Comparison of ENCODE assay signal across 7 cellular contexts in the genomic region with DNA sequence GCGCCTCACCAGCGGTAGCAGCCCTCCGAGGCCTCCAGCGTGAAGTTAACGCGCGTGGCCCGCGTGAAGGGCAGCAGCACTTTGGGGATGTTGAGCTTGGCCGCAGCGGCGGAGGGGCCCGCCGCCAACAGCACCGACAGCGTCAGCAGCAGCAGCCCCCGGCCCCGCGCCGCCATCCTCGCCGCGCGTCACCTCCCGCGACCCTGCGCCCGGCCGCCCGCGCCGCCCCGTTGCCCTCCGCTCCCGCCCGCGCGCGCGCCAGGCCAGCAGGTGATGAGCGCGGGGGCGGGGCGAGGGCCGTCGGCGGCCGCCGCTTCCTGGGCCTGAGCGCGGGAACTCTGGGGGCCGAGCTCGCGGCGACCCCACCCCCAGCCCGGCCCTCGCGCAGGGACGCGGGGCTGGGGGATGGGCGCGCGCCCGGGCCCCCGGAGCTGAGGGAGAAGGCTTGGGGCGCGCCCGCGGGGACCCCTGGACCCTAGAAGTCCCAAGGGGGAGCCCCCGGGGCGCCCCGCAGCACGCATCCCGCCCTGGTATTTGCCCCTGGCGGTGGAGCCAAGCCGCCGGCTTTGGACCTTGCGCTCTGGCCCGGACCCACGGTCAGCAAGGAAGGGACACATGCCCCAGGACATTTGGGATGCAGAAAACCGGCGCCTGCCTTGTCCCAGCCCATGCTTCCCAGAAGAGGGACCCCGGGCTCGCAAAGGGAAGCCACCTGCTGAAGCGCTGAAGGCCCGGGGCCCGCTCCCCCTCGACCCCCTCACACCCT. TPM values are rescaled to one million over a fixed set of nuclear protein-coding genes. Genes with fewer than 3 reads are reported as not detected.
DNase-seq lines count a peak whose midpoint lies in the region; ATAC-seq, FAIRE-seq and TF ChIP-seq lines count a peak whose summit lies in the region.

A gene (minus strand): TSS at position 272 of the 766 bp plus-strand sequence. CDS start 96 bp downstream, at position 176.

- no peaks in the 10 kb centered on the region for H3K36me3 Mint-ChIP-seq in nephron progenitor cell (ENCODE audit: low read depth)

- no peak for TF ChIP-seq POLR2A in H1 (IDR thresholded peaks at IDR 0.05; ENCODE audit: control extremely low read depth in 1 of 2, low read depth in 2 of 2, low read length in 2 of 2)

- DNase-seq in GM18507 (ENCODE audit: extremely low spot score, insufficient read length, low read depth) (peak; percentile 76), NCI-H1048 (lab: John Stamatoyannopoulos, UW) (peak; percentile 38), H1 (ENCODE audit: low read depth in 1 of 2, low spot score in 2 of 2) (peak in 1 of 2 experiments; percentile 79), nephron progenitor cell (peak; percentile 85), tibial artery (no peak)
- DNase-seq in activated CD4-positive, alpha-beta T cell treated with anti-CD3 and anti-CD28 coated beads for 48 hours: peak; percentile 77

- H3K27ac Mint-ChIP-seq in nephron progenitor cell: no peak within 1 kb of the TSS

- H3K9ac ChIP-seq in H1 (replicated peaks in 1 of 4; ENCODE audit: extremely low read depth in 1 of 4, low read depth in 3 of 4, low read length in 3 of 4): peak within 1 kb of the TSS; percentile 62 to 87 (median 68); a peak in 6 of 7 replicates

- peak within 1 kb of the TSS; percentile 55 to 85 (median 72) for H3K4me3 ChIP-seq in H1 (ENCODE audit: extremely low read depth in 1 of 4, insufficient read depth in 2 of 4, low read depth in 3 of 4, low read length in 4 of 4)
- H3K4me3 ChIP-seq in tibial artery: peak within 1 kb of the TSS; percentile 41 to 55

- H2BK5ac ChIP-seq in H1 (ENCODE audit: low read depth, low read length): peak within 1 kb of the TSS; percentile 40; the same call in 1 of the 2 replicates

- no peak for TF ChIP-seq RAD21 in H1 (IDR thresholded peaks at IDR 0.05 in 1 of 2, conservative IDR thresholded peaks at IDR 0.05 in 1 of 2; ENCODE audit: low read depth in 2 of 2, low read length in 2 of 2)

- H3K79me2 ChIP-seq in H1 (ENCODE audit: control insufficient read depth in 1 of 2, insufficient read depth in 2 of 2, low read length in 2 of 2): peaks cover 0 to 42% of the 10 kb centered on the region in 2 experiments; a peak in 3 of 4 replicates

- peaks cover 0 to 8% (median 0%) of the 10 kb centered on the region in 4 experiments; a peak in 4 of 7 replicates for H3K27me3 ChIP-seq in H1 (replicated peaks in 1 of 4; ENCODE audit: control insufficient read depth in 3 of 4, extremely low read depth in 1 of 4, insufficient read depth in 3 of 4, low read length in 3 of 4)
- H3K27me3 ChIP-seq in tibial artery: peaks cover 0 to 18% of the 10 kb centered on the region in 2 donors

- peak within 1 kb of the TSS; percentile 96 for H4K8ac ChIP-seq in H1 (ENCODE audit: extremely low read depth, insufficient read depth, low read length)

- peak within 1 kb of the TSS; percentile 71 for H3K56ac ChIP-seq in H1 (replicated peaks; ENCODE audit: insufficient read length, low read depth, low read length)

- peak within 1 kb of the TSS; percentile 80 for H3K4me3 Mint-ChIP-seq in nephron progenitor cell

- peak within 1 kb of the TSS; percentile 82; the same call in 1 of the 2 replicates for H2BK12ac ChIP-seq in H1 (ENCODE audit: low read depth, low read length)

- peak within 1 kb of the TSS; percentile 88; the same call in 1 of the 2 replicates for H2BK15ac ChIP-seq in H1 (ENCODE audit: low read length)

- FAIRE-seq in GM18507 (lab: Jason Lieb, UNC): no peak
- FAIRE-seq in H1 (lab: Jason Lieb, UNC): no peak

- TF ChIP-seq CTCF in H1 (IDR thresholded peaks at IDR 0.05; ENCODE audit: control extremely low read depth in 1 of 3, insufficient read depth in 1 of 3, low read depth in 1 of 3, low read length in 3 of 3) (no peak), nephron progenitor cell (IDR thresholded peaks at IDR 0.05) (no peak), tibial artery (IDR thresholded peaks at IDR 0.05) (no peak)

- no peak within 1 kb of the TSS for H3K14ac ChIP-seq in H1 (ENCODE audit: insufficient read length)

- 7% methylated on average over 27 of the region's 88 CpGs; no CpG with 5 or more reads in 1 of the 2 experiments for WGBS in H1 (ENCODE audit: extremely low coverage in 1 of 2, insufficient coverage in 1 of 2, insufficient read length in 1 of 2, insufficient replicate concordance in 2 of 2, low coverage in 1 of 2, low lambda C conversion rate in 2 of 2, missing lambda C conversion rate in 1 of 2), 2 experiments

- H3K9me3 ChIP-seq in H1 (ENCODE audit: insufficient read depth in 2 of 2, low read depth in 1 of 2, low read length in 1 of 2) (no peaks in the 10 kb centered on the region), tibial artery (no peaks in the 10 kb centered on the region)

- H4K91ac ChIP-seq in H1 (replicated peaks; ENCODE audit: insufficient read length, low read length): peak within 1 kb of the TSS; percentile 93

- H2AFZ ChIP-seq in H1 (ENCODE audit: low read length): peak within 1 kb of the TSS; percentile 33; the same call in 1 of the 2 replicates

- peak within 1 kb of the TSS; percentile 68 for H4K5ac ChIP-seq in H1 (ENCODE audit: insufficient read length, low read depth, low read length)

- H3K18ac ChIP-seq in H1 (ENCODE audit: extremely low read depth, low read length): peak within 1 kb of the TSS; percentile 83

- H3K79me1 ChIP-seq in H1 (ENCODE audit: low read depth, low read length): peaks cover 4% of the 10 kb centered on the region; the same call in 1 of the 2 replicates

- intact Hi-C loops in tibial artery (cut with DNase I; ENCODE audit: low total_unique reads): no loop called here

- CTCF ChIA-PET in H1 (lab: Charles Lee; ENCODE audit: partially characterized antibody): interaction anchor here (0.7 to 7.4 kb wide), 5 partner anchors 15 to 74 kb away, joined by 3 to 77 read pairs (median 5); no protein-coding TSS in a partner anchor

- peaks cover 18% of the 10 kb centered on the region for H3K4me1 Mint-ChIP-seq in nephron progenitor cell

- POLR2A ChIA-PET in H1 (lab: Charles Lee; ENCODE audit: partially characterized antibody): interaction anchor here (0.6 to 2.5 kb wide), 11 partner anchors 9 to 578 kb away, joined by 3 to 15 read pairs (median 3); a partner anchor contains a TSS

- no peak within 1 kb of the TSS for H3K23ac ChIP-seq in H1 (ENCODE audit: insufficient read length)

- H2BK120ac ChIP-seq in H1 (replicated peaks; ENCODE audit: low read depth, low read length): no peak within 1 kb of the TSS

- H3K27me3 Mint-ChIP-seq in nephron progenitor cell (ENCODE audit: low read depth, poor library complexity): peaks cover 57% of the 10 kb centered on the region

- H3K36me3 ChIP-seq in H1 (ENCODE audit: control insufficient read depth in 2 of 4, insufficient read depth in 4 of 4, low read length in 3 of 4) (no peaks in the 10 kb centered on the region), tibial artery (no peaks in the 10 kb centered on the region)

- H2BK20ac ChIP-seq in H1 (ENCODE audit: low read length): peak within 1 kb of the TSS; percentile 72; the same call in 1 of the 2 replicates

- H3K4me1 ChIP-seq in H1 (replicated peaks in 1 of 4; ENCODE audit: control insufficient read depth in 3 of 4, insufficient read depth in 4 of 4, low read length in 3 of 4) (peaks cover 7 to 18% (median 12%) of the 10 kb centered on the region in 4 experiments), tibial artery (peaks cover 0 to 18% (median 9%) of the 10 kb centered on the region in 4 donors)

- ATAC-seq in HG02610 (IDR thresholded peaks at IDR 0.05; ENCODE audit: unreplicated experiment): peak; percentile 65

- H3K4me2 ChIP-seq in H1 (ENCODE audit: insufficient read depth in 1 of 2, low read depth in 2 of 2, low read length in 2 of 2): peak within 1 kb of the TSS; percentile 65 to 96

- peak within 1 kb of the TSS; percentile 94 for H3K4ac ChIP-seq in H1 (replicated peaks; ENCODE audit: insufficient read length, low read depth, low read length)

- H3K27ac ChIP-seq in H1 (ENCODE audit: low read depth, low read length) (no peak within 1 kb of the TSS; the same call in 1 of the 2 replicates), tibial artery (no peak within 1 kb of the TSS)

- 0 out of 2 replicates have a peak within 1 kb of the TSS, but pooled peaks have one; percentile 16 for H2AK5ac ChIP-seq in H1 (ENCODE audit: low read depth, low read length)

- peaks cover 10 to 13% of the 10 kb centered on the region in 2 experiments for H4K20me1 ChIP-seq in H1 (replicated peaks in 1 of 2; ENCODE audit: control insufficient read depth in 1 of 2, insufficient read depth in 2 of 2, low read length in 2 of 2)

- H3K23me2 ChIP-seq in H1 (ENCODE audit: low read depth, low read length): peaks cover 10% of the 10 kb centered on the region; the same call in 1 of the 2 replicates

- TF ChIP-seq EP300 in H1 (IDR thresholded peaks at IDR 0.05; ENCODE audit: borderline replicate concordance in 1 of 2, low read depth in 2 of 2, low read length in 2 of 2): no peak

- H3K9me3 Mint-ChIP-seq in nephron progenitor cell: no peaks in the 10 kb centered on the region

TF ChIP-seq in H1, 55 proteins besides CTCF, POLR2A, EP300 and RAD21 (continues in another document):
- TF ChIP-seq RBBP5 (IDR thresholded peaks at IDR 0.05; ENCODE audit: borderline replicate concordance, low read depth, low read length): peak; percentile 80; the same call in 1 of the 2 replicates
- TF ChIP-seq PHF8 (conservative IDR thresholded peaks at IDR 0.05; ENCODE audit: low read depth, low read length): peak; percentile 73
- TF ChIP-seq SIRT6 (IDR thresholded peaks at IDR 0.05; ENCODE audit: low read length): no peak
- TF ChIP-seq ZNF274 (IDR thresholded peaks at IDR 0.05; ENCODE audit: borderline replicate concordance, extremely low read depth, low read length): no peak
- TF ChIP-seq KDM4A (IDR thresholded peaks at IDR 0.05; ENCODE audit: low read depth, low read length, severe bottlenecking): peak; percentile 88
- TF ChIP-seq HDAC2 (IDR thresholded peaks at IDR 0.05; ENCODE audit: borderline replicate concordance in 1 of 2, low read depth in 2 of 2, low read length in 2 of 2): peak in 1 of 2 experiments; percentile 22; a peak in 2 of 4 replicates
- TF ChIP-seq RXRA (IDR thresholded peaks at IDR 0.05; ENCODE audit: insufficient read depth, low read depth, low read length): no peak
- peak; percentile 73; the same call in 1 of the 2 replicates for TF ChIP-seq CREB1 (IDR thresholded peaks at IDR 0.05)
- no peak for TF ChIP-seq SP4 (IDR thresholded peaks at IDR 0.05; ENCODE audit: low read length)
- no peak for TF ChIP-seq RNF2 (IDR thresholded peaks at IDR 0.05; ENCODE audit: borderline replicate concordance, low read depth, low read length, missing control alignments, poor library complexity, severe bottlenecking)

RNA-seq across cellular contexts. Expression of the gene that starts here (rescaled TPM):
- total RNA-seq in H1 (2021; fragmentation: NEBNext Ultra II Directional; extraction: Animal tissue kit (Norgen Biotek cat#: 25700)): 53.4 and 53.7 TPM in 2 replicates
- 51.0 and 55.0 TPM in 2 replicates for polyA plus RNA-seq in H1 (2011; rRNA removed)
- polyA plus RNA-seq in H1 (2011; cell fraction: cytosol; rRNA removed): 22.7 TPM
- polyA plus RNA-seq in H1 (2011; cell fraction: nucleus; rRNA removed): 90.7 TPM
- polyA plus RNA-seq in H1 (2012, experiment 1 of 2): 30.8 to 56.3 TPM (median 45.4 TPM) in 4 replicates
- 30.0 TPM for polyA plus RNA-seq in H1 (2012, experiment 2 of 2)
- polyA plus RNA-seq in H1 (2013, experiment 1 of 2): 84.7 TPM
- 65.1 TPM for polyA plus RNA-seq in H1 (2013, experiment 2 of 2)
- 49.2 and 89.2 TPM in 2 replicates for polyA minus RNA-seq in H1 (2011; rRNA and poly(A)+ RNA removed)
- 32.7 TPM for polyA minus RNA-seq in H1 (2011; cell fraction: cytosol; rRNA and poly(A)+ RNA removed)
- polyA minus RNA-seq in H1 (2011; cell fraction: nucleus; rRNA and poly(A)+ RNA removed): 52.7 TPM

Comparison
In these comparisons a context has a peak if more than half of its experiments do, and no peak if none do; other contexts are left out.
1. DNase-seq: peak in GM18507 (single experiment), NCI-H1048 (single experiment), activated CD4-positive, alpha-beta T cell treated with anti-CD3 and anti-CD28 coated beads for 48 hours (single experiment) and nephron progenitor cell (single experiment); none in tibial artery (0 of 2).